ENCODE assay signal across 27 cellular contexts in genomic region chr2:240553956-240554480, GRCh38.
"Had no signal": no experiment of that assay in that cellular context is flagged by ENCODE, and none has a peak within 500 bp of the region (broad histone marks: within the 10 kb centered on the region; RNA-seq: fewer than 3 reads in every experiment).

No MANE protein-coding gene starts in this region.

- H3K9ac ChIP-seq: SK-N-SH had no signal

- H3K4me2 ChIP-seq: SK-N-SH had no signal

- H3K27ac ChIP-seq: ascending aorta, body of pancreas, RWPE1, SJCRH30, WERI-Rb-1 had no signal

- H3K27me3 ChIP-seq: ascending aorta, body of pancreas, SJCRH30 had no signal

- H3K4me3 Mint-ChIP-seq: activated CD4-positive, alpha-beta T cell treated with anti-CD3 and anti-CD28 coated beads for 36 hours; activated naive CD8-positive, alpha-beta T cell treated with anti-CD3 and anti-CD28 coated beads, Interleukin-2, amount 50 U/mL, for 24 hours; activated T-cell treated with anti-CD3 and anti-CD28 coated beads, Interleukin-2, amount 50 U/mL, for 4 hours had no signal

- H3K27ac Mint-ChIP-seq: activated CD4-positive, alpha-beta T cell treated with anti-CD3 and anti-CD28 coated beads for 36 hours; activated naive CD8-positive, alpha-beta T cell treated with anti-CD3 and anti-CD28 coated beads, Interleukin-2, amount 50 U/mL, for 24 hours had no signal

- H3K9me3 ChIP-seq: ascending aorta, body of pancreas, SK-N-SH had no signal

- H3K9me3 Mint-ChIP-seq: activated T-cell treated with anti-CD3 and anti-CD28 coated beads, Interleukin-2, amount 50 U/mL, for 4 hours had no signal

- DNase-seq: activated CD4-positive, alpha-beta T cell treated with anti-CD3 and anti-CD28 coated beads for 36 hours; activated CD4-positive, alpha-beta T cell treated with anti-CD3 and anti-CD28 coated beads, Interleukin-2, amount 50 U/mL, for 4 hours; activated CD8-positive, alpha-beta memory T cell treated with anti-CD3 and anti-CD28 coated beads for 24 hours; activated effector memory CD4-positive, alpha-beta T cell treated with anti-CD3 and anti-CD28 coated beads, Interleukin-2, amount 50 U/mL, for 16 hours; activated naive CD4-positive, alpha-beta T cell treated with Interleukin-2 at 50 U/mL for 16 hours; activated naive CD8-positive, alpha-beta T cell treated with anti-CD3 and anti-CD28 coated beads, Interleukin-2, amount 50 U/mL, for 24 hours; activated T-cell treated with anti-CD3 and anti-CD28 coated beads, Interleukin-2, amount 50 U/mL, for 4 hours; amniotic stem cell; body of pancreas; central memory CD4-positive, alpha-beta T cell; NCI-H1048; NCI-H1417; NCI-H1930; NCI-H2171; NCI-H226; NCI-H526; NCI-H82; OCI-M1; Right ventricle myocardium superior; SJCRH30; SK-N-SH; T-helper 1 cell; WERI-Rb-1 had no signal

- H3K4me1 ChIP-seq: SJCRH30 had no signal

- ATAC-seq: activated CD4-positive, alpha-beta T cell treated with anti-CD3 and anti-CD28 coated beads for 36 hours; activated naive CD4-positive, alpha-beta T cell treated with anti-CD3 and anti-CD28 coated beads, Interleukin-2, amount 50 U/mL, for 72 hours; activated naive CD8-positive, alpha-beta T cell treated with anti-CD3 and anti-CD28 coated beads, Interleukin-2, amount 50 U/mL, for 24 hours; activated T-cell treated with anti-CD3 and anti-CD28 coated beads, Interleukin-2, amount 50 U/mL, for 4 hours; body of pancreas; Panc1 had no signal

- H3K4me3 ChIP-seq: ascending aorta, body of pancreas, SJCRH30 had no signal

- H3K27me3 Mint-ChIP-seq: activated CD4-positive, alpha-beta T cell treated with anti-CD3 and anti-CD28 coated beads for 36 hours; activated naive CD8-positive, alpha-beta T cell treated with anti-CD3 and anti-CD28 coated beads, Interleukin-2, amount 50 U/mL, for 24 hours had no signal
